Comparison of ENCODE assay signal across 1 cellular context in the genomic region with DNA sequence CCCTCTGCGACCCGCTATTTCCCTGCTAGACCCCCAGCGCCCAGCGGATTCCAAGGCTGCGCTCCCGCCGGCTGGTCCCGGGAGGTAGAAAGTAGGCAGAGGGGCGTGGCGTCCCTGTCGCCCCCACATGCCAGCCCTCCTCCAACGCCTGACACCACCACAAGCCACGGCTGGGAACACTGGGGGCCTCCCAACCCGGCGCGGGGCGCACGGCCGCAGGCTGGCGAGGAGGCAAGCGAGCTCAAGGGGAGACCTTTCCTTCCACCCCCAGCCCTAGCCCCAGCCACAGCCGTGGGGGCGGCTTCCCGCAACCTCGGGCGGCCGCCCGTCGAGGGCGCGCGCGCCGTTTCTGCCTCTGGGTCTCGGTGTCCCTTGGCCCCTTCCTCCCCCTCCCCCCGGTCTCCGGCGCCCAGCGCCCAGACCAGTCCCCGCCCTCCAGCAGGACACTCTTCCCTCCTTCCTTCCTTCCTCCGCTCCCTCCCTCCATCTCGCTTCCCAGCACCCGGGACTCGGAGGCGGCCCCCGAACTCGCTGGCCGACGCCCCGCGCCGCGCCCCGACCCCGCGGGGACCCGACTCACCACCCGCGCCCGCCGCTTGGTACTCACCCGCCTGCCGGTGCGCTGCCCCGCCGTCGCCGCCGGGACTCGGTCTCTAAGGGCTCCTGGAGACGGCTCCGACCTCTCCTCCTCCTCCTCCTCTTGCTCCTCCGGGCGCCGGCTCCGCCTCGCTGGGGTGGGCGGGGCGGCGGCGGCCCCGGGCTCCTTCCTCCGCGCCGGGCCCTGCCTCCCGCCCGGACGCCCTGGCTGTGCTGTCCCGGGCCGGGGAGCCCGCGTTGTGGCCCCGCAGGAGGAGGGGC.
TF ChIP-seq lines count a peak whose summit lies in the region.

A gene (minus strand): TSS at position 731 of the 858 bp plus-strand sequence. CDS start 125,781 bp downstream, outside the sequence.

TF ChIP-seq in HEK293, 187 proteins besides CTCF, POLR2A, EP300 and RAD21 (continued from another document):
- TF ChIP-seq, protein P1, sequence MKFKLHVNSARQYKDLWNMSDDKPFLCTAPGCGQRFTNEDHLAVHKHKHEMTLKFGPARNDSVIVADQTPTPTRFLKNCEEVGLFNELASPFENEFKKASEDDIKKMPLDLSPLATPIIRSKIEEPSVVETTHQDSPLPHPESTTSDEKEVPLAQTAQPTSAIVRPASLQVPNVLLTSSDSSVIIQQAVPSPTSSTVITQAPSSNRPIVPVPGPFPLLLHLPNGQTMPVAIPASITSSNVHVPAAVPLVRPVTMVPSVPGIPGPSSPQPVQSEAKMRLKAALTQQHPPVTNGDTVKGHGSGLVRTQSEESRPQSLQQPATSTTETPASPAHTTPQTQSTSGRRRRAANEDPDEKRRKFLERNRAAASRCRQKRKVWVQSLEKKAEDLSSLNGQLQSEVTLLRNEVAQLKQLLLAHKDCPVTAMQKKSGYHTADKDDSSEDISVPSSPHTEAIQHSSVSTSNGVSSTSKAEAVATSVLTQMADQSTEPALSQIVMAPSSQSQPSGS (tag by site-specific recombination; IDR thresholded peaks at IDR 0.05; ENCODE audit: low read depth): no peak
- TF ChIP-seq ZEB2 (tag by site-specific recombination; IDR thresholded peaks at IDR 0.05) (peak; percentile 77; the same call in 1 of the 2 replicates), ZNF501 (tag by site-specific recombination; IDR thresholded peaks at IDR 0.05) (peak; percentile 91), ZNF366 (tag by site-specific recombination; conservative IDR thresholded peaks at IDR 0.05) (peak; percentile 84), ZIC2 (tag by site-specific recombination; IDR thresholded peaks at IDR 0.05) (peak; percentile 93), ZNF677 (tag by site-specific recombination; IDR thresholded peaks at IDR 0.05) (0 out of 2 replicates have a peak, but pooled peaks have one; percentile 3), ZNF423 (tag by site-specific recombination; IDR thresholded peaks at IDR 0.05) (peak; percentile 10; the same call in 1 of the 2 replicates), ZFP37 (tag by site-specific recombination; IDR thresholded peaks at IDR 0.05) (peak; percentile 71; the same call in 1 of the 2 replicates), ZBTB8A (tag by site-specific recombination; IDR thresholded peaks at IDR 0.05) (peak; percentile 96), GLIS1 (tag by site-specific recombination; IDR thresholded peaks at IDR 0.05) (peak; percentile 97), ZFP69B (tag by site-specific recombination; IDR thresholded peaks at IDR 0.05) (0 out of 2 replicates have a peak, but pooled peaks have one; percentile 38), KLF16 (tag by site-specific recombination; IDR thresholded peaks at IDR 0.05) (peak; percentile 89), ZNF76 (tag by site-specific recombination; IDR thresholded peaks at IDR 0.05; ENCODE audit: borderline replicate concordance, low read depth) (peak; percentile 56)
- TF ChIP-seq, protein P2, sequence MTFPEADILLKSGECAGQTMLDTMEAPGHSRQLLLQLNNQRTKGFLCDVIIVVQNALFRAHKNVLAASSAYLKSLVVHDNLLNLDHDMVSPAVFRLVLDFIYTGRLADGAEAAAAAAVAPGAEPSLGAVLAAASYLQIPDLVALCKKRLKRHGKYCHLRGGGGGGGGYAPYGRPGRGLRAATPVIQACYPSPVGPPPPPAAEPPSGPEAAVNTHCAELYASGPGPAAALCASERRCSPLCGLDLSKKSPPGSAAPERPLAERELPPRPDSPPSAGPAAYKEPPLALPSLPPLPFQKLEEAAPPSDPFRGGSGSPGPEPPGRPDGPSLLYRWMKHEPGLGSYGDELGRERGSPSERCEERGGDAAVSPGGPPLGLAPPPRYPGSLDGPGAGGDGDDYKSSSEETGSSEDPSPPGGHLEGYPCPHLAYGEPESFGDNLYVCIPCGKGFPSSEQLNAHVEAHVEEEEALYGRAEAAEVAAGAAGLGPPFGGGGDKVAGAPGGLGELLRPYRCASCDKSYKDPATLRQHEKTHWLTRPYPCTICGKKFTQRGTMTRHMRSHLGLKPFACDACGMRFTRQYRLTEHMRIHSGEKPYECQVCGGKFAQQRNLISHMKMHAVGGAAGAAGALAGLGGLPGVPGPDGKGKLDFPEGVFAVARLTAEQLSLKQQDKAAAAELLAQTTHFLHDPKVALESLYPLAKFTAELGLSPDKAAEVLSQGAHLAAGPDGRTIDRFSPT (tag by site-specific recombination; IDR thresholded peaks at IDR 0.05): peak; percentile 83
- TF ChIP-seq, protein P3, sequence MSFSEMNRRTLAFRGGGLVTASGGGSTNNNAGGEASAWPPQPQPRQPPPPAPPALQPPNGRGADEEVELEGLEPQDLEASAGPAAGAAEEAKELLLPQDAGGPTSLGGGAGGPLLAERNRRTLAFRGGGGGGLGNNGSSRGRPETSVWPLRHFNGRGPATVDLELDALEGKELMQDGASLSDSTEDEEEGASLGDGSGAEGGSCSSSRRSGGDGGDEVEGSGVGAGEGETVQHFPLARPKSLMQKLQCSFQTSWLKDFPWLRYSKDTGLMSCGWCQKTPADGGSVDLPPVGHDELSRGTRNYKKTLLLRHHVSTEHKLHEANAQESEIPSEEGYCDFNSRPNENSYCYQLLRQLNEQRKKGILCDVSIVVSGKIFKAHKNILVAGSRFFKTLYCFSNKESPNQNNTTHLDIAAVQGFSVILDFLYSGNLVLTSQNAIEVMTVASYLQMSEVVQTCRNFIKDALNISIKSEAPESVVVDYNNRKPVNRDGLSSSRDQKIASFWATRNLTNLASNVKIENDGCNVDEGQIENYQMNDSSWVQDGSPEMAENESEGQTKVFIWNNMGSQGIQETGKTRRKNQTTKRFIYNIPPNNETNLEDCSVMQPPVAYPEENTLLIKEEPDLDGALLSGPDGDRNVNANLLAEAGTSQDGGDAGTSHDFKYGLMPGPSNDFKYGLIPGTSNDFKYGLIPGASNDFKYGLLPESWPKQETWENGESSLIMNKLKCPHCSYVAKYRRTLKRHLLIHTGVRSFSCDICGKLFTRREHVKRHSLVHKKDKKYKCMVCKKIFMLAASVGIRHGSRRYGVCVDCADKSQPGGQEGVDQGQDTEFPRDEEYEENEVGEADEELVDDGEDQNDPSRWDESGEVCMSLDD (tag by site-specific recombination; IDR thresholded peaks at IDR 0.05): peak; percentile 91
- TF ChIP-seq, protein P4, sequence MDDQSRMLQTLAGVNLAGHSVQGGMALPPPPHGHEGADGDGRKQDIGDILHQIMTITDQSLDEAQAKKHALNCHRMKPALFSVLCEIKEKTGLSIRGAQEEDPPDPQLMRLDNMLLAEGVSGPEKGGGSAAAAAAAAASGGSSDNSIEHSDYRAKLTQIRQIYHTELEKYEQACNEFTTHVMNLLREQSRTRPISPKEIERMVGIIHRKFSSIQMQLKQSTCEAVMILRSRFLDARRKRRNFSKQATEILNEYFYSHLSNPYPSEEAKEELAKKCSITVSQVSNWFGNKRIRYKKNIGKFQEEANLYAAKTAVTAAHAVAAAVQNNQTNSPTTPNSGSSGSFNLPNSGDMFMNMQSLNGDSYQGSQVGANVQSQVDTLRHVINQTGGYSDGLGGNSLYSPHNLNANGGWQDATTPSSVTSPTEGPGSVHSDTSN (CRISPR knock-in tag; IDR thresholded peaks at IDR 0.05): peak; percentile 20; the same call in 1 of the 2 replicates
- TF ChIP-seq, protein P5, sequence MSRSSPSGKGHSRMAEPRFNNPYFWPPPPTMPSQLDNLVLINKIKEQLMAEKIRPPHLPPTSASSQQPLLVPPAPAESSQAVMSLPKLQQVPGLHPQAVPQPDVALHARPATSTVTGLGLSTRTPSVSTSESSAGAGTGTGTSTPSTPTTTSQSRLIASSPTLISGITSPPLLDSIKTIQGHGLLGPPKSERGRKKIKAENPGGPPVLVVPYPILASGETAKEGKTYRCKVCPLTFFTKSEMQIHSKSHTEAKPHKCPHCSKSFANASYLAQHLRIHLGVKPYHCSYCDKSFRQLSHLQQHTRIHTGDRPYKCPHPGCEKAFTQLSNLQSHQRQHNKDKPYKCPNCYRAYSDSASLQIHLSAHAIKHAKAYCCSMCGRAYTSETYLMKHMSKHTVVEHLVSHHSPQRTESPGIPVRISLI (tag by site-specific recombination; IDR thresholded peaks at IDR 0.05): 0 out of 2 replicates have a peak, but pooled peaks have one; percentile 7
- TF ChIP-seq, protein P6, sequence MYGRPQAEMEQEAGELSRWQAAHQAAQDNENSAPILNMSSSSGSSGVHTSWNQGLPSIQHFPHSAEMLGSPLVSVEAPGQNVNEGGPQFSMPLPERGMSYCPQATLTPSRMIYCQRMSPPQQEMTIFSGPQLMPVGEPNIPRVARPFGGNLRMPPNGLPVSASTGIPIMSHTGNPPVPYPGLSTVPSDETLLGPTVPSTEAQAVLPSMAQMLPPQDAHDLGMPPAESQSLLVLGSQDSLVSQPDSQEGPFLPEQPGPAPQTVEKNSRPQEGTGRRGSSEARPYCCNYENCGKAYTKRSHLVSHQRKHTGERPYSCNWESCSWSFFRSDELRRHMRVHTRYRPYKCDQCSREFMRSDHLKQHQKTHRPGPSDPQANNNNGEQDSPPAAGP (tag by site-specific recombination; IDR thresholded peaks at IDR 0.05): peak; percentile 81
